In the genomic region with DNA sequence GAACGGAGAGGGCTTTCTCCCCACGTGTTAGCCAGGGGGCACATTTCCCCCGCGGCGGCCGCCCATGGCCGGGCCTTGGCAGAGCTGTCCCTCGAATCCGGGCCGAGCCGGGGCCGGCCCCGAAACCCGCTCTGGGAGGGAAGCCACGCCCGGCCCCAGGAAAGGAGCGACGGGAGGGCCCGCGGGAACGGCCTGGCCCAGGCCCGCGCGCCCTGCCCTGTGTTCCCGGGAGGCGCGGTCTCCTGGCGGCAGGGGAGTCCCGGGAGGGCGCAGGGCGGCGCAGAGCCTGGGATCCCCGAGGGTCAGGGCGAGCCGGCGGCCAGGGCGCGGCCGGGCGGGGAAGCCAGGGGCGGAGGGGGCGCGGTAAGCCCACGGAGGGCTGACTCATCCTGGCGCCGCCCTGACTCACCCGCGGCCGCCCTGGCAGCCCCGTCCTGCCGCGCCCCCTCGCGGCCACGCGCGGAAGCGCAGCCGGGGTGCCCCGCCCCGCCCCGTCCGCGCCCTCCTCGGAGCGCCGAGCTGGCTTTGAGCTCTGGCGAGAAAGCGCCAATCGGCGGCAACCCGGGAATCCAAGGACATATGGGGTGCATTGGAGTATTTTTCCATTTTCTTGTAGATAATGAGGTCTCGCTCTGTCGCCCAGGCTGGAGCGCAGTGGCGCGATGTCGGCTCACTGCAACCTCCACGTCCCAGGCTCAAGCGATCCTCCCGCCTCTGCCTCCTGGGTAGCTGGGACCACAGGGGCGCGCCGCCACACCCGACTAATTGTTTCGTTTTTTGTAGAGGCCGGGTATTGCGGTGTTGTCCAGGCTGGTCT, we compare ENCODE assay signal across 8 cellular contexts. TPM values are rescaled to one million over a fixed set of nuclear protein-coding genes. Genes with fewer than 3 reads are reported as not detected.
DNase-seq lines count a peak whose midpoint lies in the region; ATAC-seq and TF ChIP-seq lines count a peak whose summit lies in the region.

No MANE protein-coding gene starts in this region.

- peak overlapping the region; percentile 60 for H3K9ac ChIP-seq in HUES48 (ENCODE audit: low read depth, low read length)

- H3K9me3 ChIP-seq in Caco-2 (no peaks in the 10 kb centered on the region), HUES48 (ENCODE audit: control insufficient read depth, insufficient read depth, low read length) (no peaks in the 10 kb centered on the region), SJSA1 (replicated peaks) (no peaks in the 10 kb centered on the region)

- peaks cover 10% of the 10 kb centered on the region for H3K36me3 Mint-ChIP-seq in Caco-2 (ENCODE audit: insufficient read depth, unreplicated experiment)
- H3K36me3 Mint-ChIP-seq in activated naive CD4-positive, alpha-beta T cell treated with anti-CD3 and anti-CD28 coated beads for 36 hours (ENCODE audit: low read depth): no peaks in the 10 kb centered on the region

- POLR2A ChIA-PET in Caco-2 (lab: Charles Lee): interaction anchor here (0.6 to 1.8 kb wide), 7 partner anchors 32 to 254 kb away, joined by 3 to 15 read pairs (median 6); partner anchors contain the start of gene PLEKHG6

- H3K36me3 ChIP-seq in Caco-2 (ENCODE audit: control insufficient read depth, insufficient read depth, low read length): no peaks in the 10 kb centered on the region
- no peaks in the 10 kb centered on the region for H3K36me3 ChIP-seq in HUES48 (ENCODE audit: control insufficient read depth, insufficient read depth, low read length)
- H3K36me3 ChIP-seq in SJSA1: no peaks in the 10 kb centered on the region

- TF ChIP-seq CTCF in Caco-2 (IDR thresholded peaks at IDR 0.05; ENCODE audit: insufficient read depth in 1 of 2, low read depth in 1 of 2, low read length in 1 of 2, severe bottlenecking in 1 of 2, unreplicated experiment in 1 of 2): peak; percentile 34 to 99

- CTCF ChIA-PET in Caco-2 (lab: Charles Lee): interaction anchor here (0.6 to 4.9 kb wide), 19 partner anchors 16 to 290 kb away, joined by 3 to 111 read pairs (median 7); partner anchors contain the start of gene CD9
- CTCF ChIA-PET in activated naive CD4-positive, alpha-beta T cell treated with anti-CD3 and anti-CD28 coated beads for 36 hours (lab: Charles Lee): interaction anchor here (0.5 to 6.0 kb wide), 37 partner anchors 10 to 286 kb away, joined by 3 to 69 read pairs (median 4); partner anchors contain the start of gene CD9

- ATAC-seq in GM19468 (IDR thresholded peaks at IDR 0.05; ENCODE audit: extremely low read depth, unreplicated experiment): peak; percentile 45

- H3K4me3 Mint-ChIP-seq in Caco-2 (ENCODE audit: unreplicated experiment): peak overlapping the region; percentile 80
- peak overlapping the region; percentile 75 for H3K4me3 Mint-ChIP-seq in activated naive CD4-positive, alpha-beta T cell treated with anti-CD3 and anti-CD28 coated beads for 36 hours

- no peaks in the 10 kb centered on the region for H3K27me3 Mint-ChIP-seq in Caco-2 (ENCODE audit: insufficient read depth, unreplicated experiment)
- peaks cover 17% of the 10 kb centered on the region for H3K27me3 Mint-ChIP-seq in activated naive CD4-positive, alpha-beta T cell treated with anti-CD3 and anti-CD28 coated beads for 36 hours (ENCODE audit: low read depth)

- H3K27ac ChIP-seq in HUES48 (ENCODE audit: low read depth, low read length) (peak overlapping the region; percentile 74), SJSA1 (peak overlapping the region; percentile 98), substantia nigra (ENCODE audit: low read depth, low read length, poor library complexity, severe bottlenecking) (peak overlapping the region; percentile 73)

- H3K27me3 ChIP-seq in Caco-2 (replicated peaks; ENCODE audit: control insufficient read depth, insufficient read depth, low read length) (no peaks in the 10 kb centered on the region), HUES48 (ENCODE audit: control insufficient read depth, insufficient read depth, low read length) (no peaks in the 10 kb centered on the region), SJSA1 (replicated peaks) (no peaks in the 10 kb centered on the region)

- H3K4me1 ChIP-seq in Caco-2: peaks cover 23% of the 10 kb centered on the region
- peaks cover 31% of the 10 kb centered on the region for H3K4me1 ChIP-seq in HUES48 (ENCODE audit: control insufficient read depth, insufficient read depth, low read length)
- peaks cover 37% of the 10 kb centered on the region for H3K4me1 ChIP-seq in SJSA1 (replicated peaks)

- DNase-seq in Caco-2 (peak; percentile 89 to 97), SJSA1 (ENCODE audit: low read depth in 1 of 2, low spot score in 2 of 2) (peak; percentile 91 to 92), germinal center (ENCODE audit: low spot score) (peak; percentile 87), nucleus accumbens (lab: John Stamatoyannopoulos, UW) (peak in 52 of 56 donors; percentile 12 to 89 (median 62)), substantia nigra (lab: John Stamatoyannopoulos, UW) (peak in 46 of 49 donors; percentile 18 to 86 (median 64))
- peak; percentile 80 for DNase-seq in activated naive CD4-positive, alpha-beta T cell treated with anti-CD3 and anti-CD28 coated beads for 36 hours

- H3K9me3 Mint-ChIP-seq in Caco-2 (ENCODE audit: unreplicated experiment): no peaks in the 10 kb centered on the region
- no peaks in the 10 kb centered on the region for H3K9me3 Mint-ChIP-seq in activated naive CD4-positive, alpha-beta T cell treated with anti-CD3 and anti-CD28 coated beads for 36 hours

- peaks cover 42% of the 10 kb centered on the region for H3K4me1 Mint-ChIP-seq in Caco-2 (ENCODE audit: low read depth, unreplicated experiment)
- H3K4me1 Mint-ChIP-seq in activated naive CD4-positive, alpha-beta T cell treated with anti-CD3 and anti-CD28 coated beads for 36 hours (ENCODE audit: low read depth): peaks cover 6% of the 10 kb centered on the region

- TSS peak; percentile 76 for BruUV-seq in Caco-2 (replicated peaks; lab: Mats Ljungman, UMichigan)

- H3K4me3 ChIP-seq in Caco-2 (ENCODE audit: low read depth, low read length) (peak overlapping the region; percentile 52), HUES48 (ENCODE audit: low read depth, low read length) (peak overlapping the region; percentile 60), SJSA1 (peak overlapping the region; percentile 40)

- intact Hi-C loops in Caco-2 (cut with micrococcal nuclease; ENCODE audit: unreplicated experiment): loop anchor here (1.0 kb wide), 5 partner anchors 43 to 215 kb away; no protein-coding TSS in a partner anchor
- intact Hi-C loops in activated naive CD4-positive, alpha-beta T cell treated with anti-CD3 and anti-CD28 coated beads for 36 hours (cut with micrococcal nuclease): loop anchor here (1.0 kb wide), 2 partner anchors 83 to 215 kb away; no protein-coding TSS in a partner anchor

- peak overlapping the region; percentile 93 for H3K27ac Mint-ChIP-seq in Caco-2 (ENCODE audit: unreplicated experiment)
- peak overlapping the region; percentile 71 for H3K27ac Mint-ChIP-seq in activated naive CD4-positive, alpha-beta T cell treated with anti-CD3 and anti-CD28 coated beads for 36 hours

RNA-seq across cellular contexts. Expression of gene PLEKHG6, which starts 31.8 kb away (rescaled TPM):
- total RNA-seq in Caco-2 (2022): 109 and 123 TPM in 2 replicates
- total RNA-seq in SJSA1 (2014; rRNA removed; shearing (Covaris generic)): 0.08 TPM in 1 of 2 replicates, not detected in the other
- total RNA-seq in activated naive CD4-positive, alpha-beta T cell treated with anti-CD3 and anti-CD28 coated beads for 36 hours: not detected

Comparison
In these comparisons a context has a peak if more than half of its experiments do, and no peak if none do; other contexts are left out.
1. Peak in every context shown above with its lines: DNase-seq, ATAC-seq, H3K4me3 ChIP-seq and H3K27ac ChIP-seq.
2. RNA of gene PLEKHG6, which starts 31.8 kb away (total RNA-seq): 109 to 123 TPM in Caco-2; 0.08 TPM in SJSA1 and not detected in activated naive CD4-positive, alpha-beta T cell treated with anti-CD3 and anti-CD28 coated beads for 36 hours; every median in the first group is over 100 times any median in the second.